Comparison of ENCODE assay signal across 22 cellular contexts in genomic region chr11:1891831-1892115, GRCh38. TPM values are rescaled to one million over a fixed set of nuclear protein-coding genes. Genes with fewer than 3 reads are reported as not detected.
DNase-seq lines count a peak whose midpoint lies in the region; ATAC-seq and TF ChIP-seq lines count a peak whose summit lies in the region.
"Had no signal": no experiment of that assay in that cellular context is flagged by ENCODE, and none has a peak within 500 bp of the region (broad histone marks: within the 10 kb centered on the region; RNA-seq: fewer than 3 reads in every experiment).

Gene PRR33 (minus strand): TSS chr11:1891895. CDS start chr11:1890584, 1,311 bp downstream.

- peak within 1 kb of the TSS; percentile 76 for H3K4me3 Mint-ChIP-seq in activated CD4-positive, alpha-beta T cell treated with anti-CD3 and anti-CD28 coated beads, Interleukin-2, amount 10 ng/mL, durations not matched to agents 7 days and 5 days

- H3K27ac ChIP-seq in adrenal gland (peak within 1 kb of the TSS in 4 of 5 donors; percentile 25 to 62 (median 36)), gastrocnemius medialis (peak within 1 kb of the TSS; percentile 74 to 87 (median 80)), PC-3 (ENCODE audit: low read length) (no peak within 1 kb of the TSS), caudate nucleus (ENCODE audit: low read depth, low read length) (no peak within 1 kb of the TSS)
- H3K27ac ChIP-seq: foreskin keratinocyte, sigmoid colon, upper lobe of right lung had no signal

- no peaks in the 10 kb centered on the region for H3F3A ChIP-seq in PC-3 (ENCODE audit: low read length, unreplicated experiment)

- no peak within 1 kb of the TSS for H2AFZ ChIP-seq in PC-3 (ENCODE audit: low read length)

- no peak within 1 kb of the TSS for H3K4me2 ChIP-seq in PC-3 (ENCODE audit: low read length)

- H3K36me3 ChIP-seq in adrenal gland (replicated peaks in 1 of 2) (peaks cover 0 to 21% of the 10 kb centered on the region in 2 donors), gastrocnemius medialis (no peaks in the 10 kb centered on the region), PC-3 (ENCODE audit: low read depth, low read length) (no peaks in the 10 kb centered on the region)
- H3K36me3 ChIP-seq: HAP-1, sigmoid colon, upper lobe of right lung had no signal

- ATAC-seq in gastrocnemius medialis (no peak), left ventricle myocardium superior (no peak), PC-3 (no peak)
- ATAC-seq: foreskin keratinocyte had no signal

- H3K9me2 ChIP-seq in PC-3 (replicated peaks; ENCODE audit: low read length), result no peaks in the 10 kb centered on the region

- no peaks in the 10 kb centered on the region for H3K9me3 Mint-ChIP-seq in activated CD4-positive, alpha-beta T cell treated with anti-CD3 and anti-CD28 coated beads, Interleukin-2, amount 10 ng/mL, durations not matched to agents 7 days and 5 days

- no peaks in the 10 kb centered on the region for H4K20me1 ChIP-seq in PC-3 (ENCODE audit: low read length)

- peak within 1 kb of the TSS; percentile 68 for H3K27ac Mint-ChIP-seq in activated CD4-positive, alpha-beta T cell treated with anti-CD3 and anti-CD28 coated beads, Interleukin-2, amount 10 ng/mL, durations not matched to agents 7 days and 5 days

- in situ Hi-C loops in gastrocnemius medialis (cut with MboI; ENCODE audit: low sequenced_read_pairs in 4 of 4), result loop anchor here in 1 of 4 donors (25.0 kb wide), 1 partner anchor 271 kb away; the partner anchor contains the start of genes INS and TH

- H3K4me1 ChIP-seq in adrenal gland (replicated peaks in 1 of 2) (no peaks in the 10 kb centered on the region), gastrocnemius medialis (peaks cover 16 to 42% of the 10 kb centered on the region in 2 donors), PC-3 (ENCODE audit: insufficient read depth, low read length) (no peaks in the 10 kb centered on the region)
- H3K4me1 ChIP-seq: foreskin keratinocyte, HAP-1, sigmoid colon, upper lobe of right lung had no signal

- H3K36me3 Mint-ChIP-seq in activated CD4-positive, alpha-beta T cell treated with anti-CD3 and anti-CD28 coated beads, Interleukin-2, amount 10 ng/mL, durations not matched to agents 7 days and 5 days (ENCODE audit: low read depth), result peaks cover 41% of the 10 kb centered on the region

- no TSS peak for BruUV-seq in PC-3 (replicated peaks; lab: Mats Ljungman, UMichigan)

- intact Hi-C loops in adrenal gland (cut with DNase I), result loop anchor here in 1 of 2 donors (1.0 to 10.0 kb wide), 2 partner anchors 25 to 53 kb away; partner anchors contain the start of gene MRPL23
- intact Hi-C loops in gastrocnemius medialis (cut with DNase I; ENCODE audit: low total_unique reads), result no loop called here
- intact Hi-C loops in left ventricle myocardium superior (cut with micrococcal nuclease), result no loop called here
- intact Hi-C loops in PC-3 (cut with micrococcal nuclease), result loop anchor here (10.0 kb wide), 1 partner anchor 53 kb away; the partner anchor contains the start of gene MRPL23

- POLR2A ChIA-PET in activated CD4-positive, alpha-beta T cell treated with anti-CD3 and anti-CD28 coated beads, Interleukin-2, amount 10 ng/mL, durations not matched to agents 7 days and 5 days (lab: Charles Lee), result no interaction called here
- POLR2A ChIA-PET in PC-3 (lab: Charles Lee; ENCODE audit: unreplicated experiment), result no interaction called here

- H3K9me3 ChIP-seq in adrenal gland (replicated peaks in 1 of 3) (no peaks in the 10 kb centered on the region), gastrocnemius medialis (no peaks in the 10 kb centered on the region), PC-3 (ENCODE audit: low read length) (no peaks in the 10 kb centered on the region)
- H3K9me3 ChIP-seq: HAP-1, sigmoid colon, upper lobe of right lung had no signal

- H3K27me3 ChIP-seq in adrenal gland (no peaks in the 10 kb centered on the region), gastrocnemius medialis (no peaks in the 10 kb centered on the region), PC-3 (ENCODE audit: low read length) (peaks cover 14% of the 10 kb centered on the region)
- H3K27me3 ChIP-seq: sigmoid colon, upper lobe of right lung had no signal

- DNase-seq in activated CD4-positive, alpha-beta T cell treated with anti-CD3 and anti-CD28 coated beads, Interleukin-2, amount 10 ng/mL, durations not matched to agents 7 days and 5 days, result no peak
- DNase-seq in activated CD4-positive, alpha-beta T cell treated with anti-CD3 and anti-CD28 coated beads for 4 hours, result no peak
- DNase-seq in Jurkat, Clone E6-1 (ENCODE audit: low read depth, low spot score), result no peak
- DNase-seq in adrenal gland, result peak in 1 of 7 donors; percentile 23
- no peak for DNase-seq in gastrocnemius medialis
- DNase-seq in left ventricle myocardium superior, result no peak
- DNase-seq in PC-3, result no peak
- DNase-seq in caudate nucleus (lab: John Stamatoyannopoulos, UW), result no peak
- DNase-seq: amygdala; COR-L47; foreskin keratinocyte; MM.1S; NCI-H2081; NCI-H524 treated with DMSO at 0.1 percent for 48 hours; stimulated activated CD4-positive, alpha-beta T cell treated with anti-CD3 and anti-CD28 coated beads, Interleukin-4, amount 100 ng/mL, for 4 hours had no signal

- TF ChIP-seq POLR2A in adrenal gland (IDR thresholded peaks at IDR 0.05), result no peak
- TF ChIP-seq POLR2A in gastrocnemius medialis (IDR thresholded peaks at IDR 0.05), result no peak

- TF ChIP-seq CTCF in adrenal gland (IDR thresholded peaks at IDR 0.05) (no peak), gastrocnemius medialis (IDR thresholded peaks at IDR 0.05 in 4 of 5, conservative IDR thresholded peaks at IDR 0.05 in 1 of 5) (no peak), PC-3 (conservative IDR thresholded peaks at IDR 0.05; ENCODE audit: low read depth, low read length) (no peak)

- H3K4me1 Mint-ChIP-seq in activated CD4-positive, alpha-beta T cell treated with anti-CD3 and anti-CD28 coated beads, Interleukin-2, amount 10 ng/mL, durations not matched to agents 7 days and 5 days, result peaks cover 56% of the 10 kb centered on the region

- peak within 1 kb of the TSS; percentile 89 for H3K4me3 ChIP-seq in Jurkat, Clone E6-1 (ENCODE audit: low read length)
- H3K4me3 ChIP-seq in adrenal gland, result no peak within 1 kb of the TSS
- H3K4me3 ChIP-seq in gastrocnemius medialis, result peak within 1 kb of the TSS in 2 of 4 donors; percentile 6 to 11
- H3K4me3 ChIP-seq in PC-3 (ENCODE audit: low read length), result no peak within 1 kb of the TSS
- H3K4me3 ChIP-seq: HAP-1, sigmoid colon, upper lobe of right lung had no signal

- WGBS in adrenal gland, 4 donors, result 57 to 66% (median 62%) methylated on average over 7 of the region's 7 CpGs

- H3K79me2 ChIP-seq in PC-3 (ENCODE audit: low read length), result no peaks in the 10 kb centered on the region

- CTCF ChIA-PET in activated CD4-positive, alpha-beta T cell treated with anti-CD3 and anti-CD28 coated beads, Interleukin-2, amount 10 ng/mL, durations not matched to agents 7 days and 5 days (lab: Charles Lee), result interaction anchor here (1.7 to 3.5 kb wide), 3 partner anchors 10 to 44 kb away, joined by 4 to 18 read pairs (median 15); partner anchors contain the start of gene TNNT3
- CTCF ChIA-PET in PC-3 (lab: Charles Lee), result no interaction called here

- H3K9ac ChIP-seq in PC-3 (ENCODE audit: low read length), result no peak within 1 kb of the TSS

- peaks cover 10% of the 10 kb centered on the region for H3K27me3 Mint-ChIP-seq in activated CD4-positive, alpha-beta T cell treated with anti-CD3 and anti-CD28 coated beads, Interleukin-2, amount 10 ng/mL, durations not matched to agents 7 days and 5 days

RNA-seq across cellular contexts. Expression of gene PRR33, which starts in this region (rescaled TPM):
- total RNA-seq in activated CD4-positive, alpha-beta T cell treated with anti-CD3 and anti-CD28 coated beads, Interleukin-2, amount 10 ng/mL, durations not matched to agents 7 days and 5 days, result under 1 TPM in 1 of 2 experiments, not detected in 1; 0.05 TPM
- 8.8 TPM for polyA plus RNA-seq in Jurkat, Clone E6-1 (2012; ENCODE audit: insufficient read depth, insufficient read length)
- total RNA-seq in adrenal gland (under 1 TPM in 4 of 8 donors, not detected in 4; 0.07 to 0.30 (median 0.15) TPM), gastrocnemius medialis (1 to 10 TPM in 2 of 4 donors, under 1 TPM in 2; 0.16 to 2.3 (median 1.0) TPM), left ventricle myocardium superior (4.4 TPM), PC-3 (2014; rRNA removed) (not detected in 2 replicates)
- polyA plus RNA-seq in adrenal gland, result 1 to 10 TPM in 2 of 3 donors, not detected in 1; 1.1 to 2.3 TPM
- total RNA-seq: chondrocyte, foreskin keratinocyte, G401, HT1080, lung microvascular endothelial cell, sigmoid colon, upper lobe of right lung had no signal
- polyA plus RNA-seq: foreskin keratinocyte had no signal

Comparison
In these comparisons a context has a peak if more than half of its experiments do, and no peak if none do; other contexts are left out.
1. H3K27ac ChIP-seq: peak in adrenal gland (4 of 5) and gastrocnemius medialis (4 of 4); none in PC-3 (single experiment) and caudate nucleus (single experiment).